In genomic region chr1:29197590-29197924, GRCh38 we compare ENCODE assay signal across 9 cellular contexts. TPM values are rescaled to one million over a fixed set of nuclear protein-coding genes. Genes with fewer than 3 reads are reported as not detected.
DNase-seq lines count a peak whose midpoint lies in the region; ATAC-seq and TF ChIP-seq lines count a peak whose summit lies in the region.
"Had no signal": no experiment of that assay in that cellular context is flagged by ENCODE, and none has a peak within 500 bp of the region (broad histone marks: within the 10 kb centered on the region; RNA-seq: fewer than 3 reads in every experiment).

No MANE protein-coding gene starts in this region.

- H3K4me2 ChIP-seq in HCT116 (ENCODE audit: low read length) (no peak overlapping the region), mesendoderm (ENCODE audit: low read length) (no peak overlapping the region)
- H3K4me2 ChIP-seq: PC-9 had no signal

- H4K5ac ChIP-seq in mesendoderm (ENCODE audit: low read length) = no peak overlapping the region

- no peak overlapping the region for H2AK5ac ChIP-seq in mesendoderm (ENCODE audit: low read length)

- H3K4me3 ChIP-seq in HCT116 (replicated peaks in 1 of 2; ENCODE audit: low read depth in 1 of 2, low read length in 2 of 2) (no peak overlapping the region), Panc1 (ENCODE audit: low read depth in 2 of 2, low read length in 2 of 2) (no peak overlapping the region), astrocyte of the spinal cord (ENCODE audit: low read depth, low read length) (no peak overlapping the region), mesendoderm (ENCODE audit: low read length) (no peak overlapping the region)
- H3K4me3 ChIP-seq: PC-9 had no signal

- H3K4me1 ChIP-seq in HCT116 (ENCODE audit: control insufficient read depth in 1 of 2, insufficient read depth in 2 of 2, low read length in 2 of 2) (peaks cover 6 to 11% of the 10 kb centered on the region in 2 experiments), Panc1 (ENCODE audit: control insufficient read depth, insufficient read depth, low read length) (peaks cover 5% of the 10 kb centered on the region), mesendoderm (ENCODE audit: control insufficient read depth, low read depth, low read length) (peaks cover 7% of the 10 kb centered on the region)

- RAD21 ChIA-PET in HCT116 (lab: Charles Lee; ENCODE audit: low non-redundant PET in 1 of 2, low total read pairs in 2 of 2, uncharacterized antibody in 2 of 2, unreplicated experiment in 2 of 2) = interaction anchor here in 1 of 2 experiments (1.5 kb wide), 1 partner anchor 316 kb away, joined by 5 read pairs; no protein-coding TSS in a partner anchor

- H2BK120ac ChIP-seq in mesendoderm (ENCODE audit: low read depth, low read length) = no peak overlapping the region

- H3K9me3 ChIP-seq in HCT116 (ENCODE audit: control insufficient read depth in 1 of 2, insufficient read depth in 1 of 2, low read depth in 1 of 2, low read length in 2 of 2) (no peaks in the 10 kb centered on the region), Panc1 (ENCODE audit: control insufficient read depth, insufficient read depth, low read depth, low read length) (no peaks in the 10 kb centered on the region)

- no TSS peak for BruUV-seq in HCT116 (replicated peaks; lab: Mats Ljungman, UMichigan)
- no TSS peak for BruUV-seq in Panc1 (replicated peaks; lab: Mats Ljungman, UMichigan)

- peak; percentile 98 for ATAC-seq in HCT116
- peak; percentile 91 for ATAC-seq in Panc1
- ATAC-seq in GM21825 (IDR thresholded peaks at IDR 0.05; ENCODE audit: unreplicated experiment) = no peak
- no peak for ATAC-seq in GM18873 (IDR thresholded peaks at IDR 0.05; ENCODE audit: low FRiP score, unreplicated experiment)

- TF ChIP-seq CTCF in HCT116 (IDR thresholded peaks at IDR 0.05 in 2 of 3, conservative IDR thresholded peaks at IDR 0.05 in 1 of 3; ENCODE audit: borderline replicate concordance in 1 of 3, insufficient read depth in 1 of 3, low read depth in 2 of 3, low read length in 2 of 3) (peak; percentile 60 to 67 (median 60)), Panc1 (IDR thresholded peaks at IDR 0.05) (no peak; the same call in 1 of the 2 replicates), astrocyte of the spinal cord (IDR thresholded peaks at IDR 0.05; ENCODE audit: low read depth, low read length) (peak; percentile 60)

- no peak overlapping the region for H3K4ac ChIP-seq in mesendoderm (ENCODE audit: low read depth, low read length)

- H3K27ac ChIP-seq in HCT116 (ENCODE audit: low read depth, low read length) (no peak overlapping the region), Panc1 (ENCODE audit: low read length) (no peak overlapping the region), mesendoderm (ENCODE audit: low read depth, low read length) (peak overlapping the region; percentile 71)
- H3K27ac ChIP-seq: PC-9 had no signal

- H3K36me3 ChIP-seq in HCT116 (ENCODE audit: control insufficient read depth in 1 of 2, insufficient read depth in 2 of 2, low read length in 2 of 2) (peaks cover 12 to 34% of the 10 kb centered on the region in 2 experiments; a peak in 3 of 4 replicates), Panc1 (ENCODE audit: control insufficient read depth, insufficient read depth, low read length) (peaks cover 3% of the 10 kb centered on the region), mesendoderm (ENCODE audit: control insufficient read depth, insufficient read depth, low read length) (peaks cover 6% of the 10 kb centered on the region)

- WGBS in mesendoderm (ENCODE audit: extremely low coverage, insufficient coverage, low lambda C conversion rate) = no CpG with 5 or more reads among the region's 2 CpGs

- H3K9me2 ChIP-seq in HCT116 (ENCODE audit: insufficient read depth) = no peaks in the 10 kb centered on the region

- no peaks in the 10 kb centered on the region for H4K20me1 ChIP-seq in HCT116 (ENCODE audit: insufficient read depth)

- no peak overlapping the region for H3K9ac ChIP-seq in HCT116 (ENCODE audit: low read length)
- H3K9ac ChIP-seq in mesendoderm (ENCODE audit: low read length) = no peak overlapping the region

- H2BK15ac ChIP-seq in mesendoderm (replicated peaks; ENCODE audit: low read depth) = no peak overlapping the region

- TF ChIP-seq RAD21 in HCT116 (IDR thresholded peaks at IDR 0.05; ENCODE audit: low read depth) = peak; percentile 76

- no peak overlapping the region for H3K18ac ChIP-seq in mesendoderm (ENCODE audit: low read length)

- intact Hi-C loops in HCT116 (cut with micrococcal nuclease) = loop anchor here (1.0 kb wide), 1 partner anchor 315 kb away; no protein-coding TSS in a partner anchor
- intact Hi-C loops in Panc1 (cut with micrococcal nuclease; ENCODE audit: unreplicated experiment) = no loop called here

- H2BK5ac ChIP-seq in mesendoderm (ENCODE audit: low read length) = no peak overlapping the region

- in situ Hi-C loops in Caki2 (cut with HindIII; ENCODE audit: low pct_unique_long_range_greater_than_20kb, low sequenced_read_pairs) = no loop called here
- in situ Hi-C loops in Panc1 (cut with HindIII; ENCODE audit: low pct_unique_long_range_greater_than_20kb, low sequenced_read_pairs) = no loop called here
- in situ Hi-C loops in astrocyte of the spinal cord (cut with HindIII; ENCODE audit: low sequenced_read_pairs) = no loop called here

- TF ChIP-seq POLR2A in HCT116 (IDR thresholded peaks at IDR 0.05; ENCODE audit: borderline replicate concordance, extremely low read depth, insufficient read depth, insufficient read length) = no peak

- POLR2A ChIA-PET in HCT116 (lab: Charles Lee) = no interaction called here
- POLR2A ChIA-PET in Panc1 (lab: Charles Lee) = interaction anchor here (0.7 kb wide), 1 partner anchor 16 kb away, joined by 3 read pairs; the partner anchor contains the start of gene SRSF4

- H3K27me3 ChIP-seq in HCT116 (ENCODE audit: insufficient read depth, low read length) = no peaks in the 10 kb centered on the region
- no peaks in the 10 kb centered on the region for H3K27me3 ChIP-seq in Panc1 (ENCODE audit: control insufficient read depth, insufficient read depth, low read length)
- H3K27me3 ChIP-seq in mesendoderm (ENCODE audit: insufficient read depth, low read length, poor library complexity) = no peaks in the 10 kb centered on the region

- CTCF ChIA-PET in HCT116 (lab: Charles Lee) (interaction anchor here (0.8 to 2.1 kb wide), 7 partner anchors 9 to 320 kb away, joined by 3 to 25 read pairs (median 5); partner anchors contain the start of gene SRSF4), Panc1 (lab: Charles Lee) (interaction anchor here (0.8 to 1.3 kb wide), 3 partner anchors 16 to 142 kb away, joined by 3 to 8 read pairs (median 4); partner anchors contain the start of gene SRSF4)

- no peak overlapping the region for H3K23ac ChIP-seq in mesendoderm (ENCODE audit: low read length)

- DNase-seq in Caki2 (ENCODE audit: low read depth) (peak; percentile 28), HCT116 (ENCODE audit: low read depth, low spot score) (peak; percentile 45), Panc1 (ENCODE audit: low read depth, low spot score) (no peak), astrocyte of the spinal cord (ENCODE audit: low read depth, low spot score) (peak; percentile 59), mesendoderm (peak; percentile 92), HK-2 (ENCODE audit: unreplicated experiment) (no peak)

- H3K79me2 ChIP-seq in HCT116 (ENCODE audit: insufficient read depth, low read length) (no peaks in the 10 kb centered on the region), mesendoderm (ENCODE audit: control insufficient read depth, insufficient read depth, low read length) (no peaks in the 10 kb centered on the region)

- no peak overlapping the region for H4K8ac ChIP-seq in mesendoderm (ENCODE audit: low read depth, low read length)

- no peak overlapping the region for H2AFZ ChIP-seq in HCT116 (ENCODE audit: low read depth, low read length, poor library complexity, severe bottlenecking)
- H2AFZ ChIP-seq: PC-9 had no signal

- H3K79me1 ChIP-seq in mesendoderm (ENCODE audit: low read length) = peaks cover 2% of the 10 kb centered on the region

- H3K56ac ChIP-seq in mesendoderm (ENCODE audit: low read length) = peak overlapping the region; percentile 8

TF ChIP-seq in HCT116, 20 proteins besides CTCF, POLR2A, EP300 and RAD21:
- TF ChIP-seq SRF (IDR thresholded peaks at IDR 0.05; ENCODE audit: low read depth) (no peak), YY1 (IDR thresholded peaks at IDR 0.05; ENCODE audit: extremely low read depth, insufficient replicate concordance, low read depth, low read length) (peak; percentile 28)

RNA-seq across cellular contexts. Expression of gene SRSF4, which starts 15.9 kb away (rescaled TPM):
- 29.5 and 30.9 TPM in 2 replicates for total RNA-seq in Caki2 (2014; rRNA removed; shearing (Covaris generic); ENCODE audit: low replicate concordance)
- total RNA-seq in HCT116 (2021; ENCODE audit: unreplicated experiment) = 69.0 TPM
- polyA plus RNA-seq in HCT116 (2012) = 58.2 and 66.6 TPM in 2 replicates
- total RNA-seq in Panc1 (2021; ENCODE audit: unreplicated experiment) = 77.5 TPM
- 76.8 TPM for polyA plus RNA-seq in Panc1 (2012; ENCODE audit: insufficient read length)
- polyA plus RNA-seq in mesendoderm (2013, experiment 1 of 2) = 89.4 TPM
- polyA plus RNA-seq in mesendoderm (2013, experiment 2 of 2) = 88.1 TPM

RNA-seq across cellular contexts. Expression of gene MECR, which starts 33.2 kb away (rescaled TPM):
- 9.9 and 17.3 TPM in 2 replicates for total RNA-seq in Caki2 (2014; rRNA removed; shearing (Covaris generic); ENCODE audit: low replicate concordance)
- total RNA-seq in HCT116 (2021; ENCODE audit: unreplicated experiment) (42.9 TPM), Panc1 (2021; ENCODE audit: unreplicated experiment) (25.7 TPM)
- 38.4 and 45.7 TPM in 2 replicates for polyA plus RNA-seq in HCT116 (2012)
- 31.2 TPM for polyA plus RNA-seq in Panc1 (2012; ENCODE audit: insufficient read length)
- 21.4 TPM for polyA plus RNA-seq in mesendoderm (2013, experiment 1 of 2)
- 23.3 TPM for polyA plus RNA-seq in mesendoderm (2013, experiment 2 of 2)

RNA-seq across cellular contexts. Expression of gene PTPRU, which starts 38.8 kb away (rescaled TPM):
- 42.0 and 43.4 TPM in 2 replicates for total RNA-seq in Caki2 (2014; rRNA removed; shearing (Covaris generic); ENCODE audit: low replicate concordance)
- total RNA-seq in HCT116 (2021; ENCODE audit: unreplicated experiment) (40.7 TPM), Panc1 (2021; ENCODE audit: unreplicated experiment) (0.72 TPM)
- polyA plus RNA-seq in HCT116 (2012) = 48.2 and 58.7 TPM in 2 replicates
- polyA plus RNA-seq in Panc1 (2012; ENCODE audit: insufficient read length) = 2.4 TPM
- 25.6 TPM for polyA plus RNA-seq in mesendoderm (2013, experiment 1 of 2)
- polyA plus RNA-seq in mesendoderm (2013, experiment 2 of 2) = 25.8 TPM

Comparison
In these comparisons a context has a peak if more than half of its experiments do, and no peak if none do; other contexts are left out.
1. DNase-seq: peak in Caki2 (single experiment), HCT116 (single experiment), astrocyte of the spinal cord (single experiment) and mesendoderm (single experiment); none in Panc1 (single experiment) and HK-2 (single experiment).
2. ATAC-seq: peak in HCT116 (single experiment) and Panc1 (single experiment); none in GM21825 (single experiment) and GM18873 (single experiment).
3. RNA of gene PTPRU, which starts 38.8 kb away (total RNA-seq): 42.0 to 43.4 TPM in Caki2 and 40.7 TPM in HCT116 (single experiment); 0.72 TPM in Panc1 (single experiment); every median in the first group is over 10 times any median in the second.